8 cellular contexts compared by ENCODE assay signal in the genomic region with DNA sequence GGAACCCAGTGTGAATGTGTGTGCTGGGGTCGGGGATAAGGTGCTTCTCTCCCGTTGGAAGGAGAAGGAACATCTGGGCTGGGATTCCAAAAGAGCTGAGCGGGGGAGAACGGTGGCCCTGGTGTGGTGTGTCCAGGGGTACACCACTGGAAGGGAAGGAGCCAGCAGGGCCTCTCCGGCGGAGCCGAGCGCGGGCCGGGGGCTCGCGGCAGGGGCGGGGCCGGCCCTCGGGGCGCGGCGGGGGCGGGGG. TPM values are rescaled to one million over a fixed set of nuclear protein-coding genes. Genes with fewer than 3 reads are reported as not detected.
DNase-seq lines count a peak whose midpoint lies in the region; ATAC-seq, FAIRE-seq and TF ChIP-seq lines count a peak whose summit lies in the region.

No MANE protein-coding gene starts in this region.

- peak overlapping the region; percentile 54 for H3K9ac ChIP-seq in mesenchymal stem cell (ENCODE audit: low read length)

- peak overlapping the region; percentile 76 for H3K4me3 Mint-ChIP-seq in activated naive CD8-positive, alpha-beta T cell treated with anti-CD3 and anti-CD28 coated beads, Interleukin-2, amount 50 U/mL, for 24 hours

- no peak overlapping the region for H2BK120ac ChIP-seq in mesenchymal stem cell (ENCODE audit: low read depth, low read length)

- H3K4me1 Mint-ChIP-seq in activated naive CD8-positive, alpha-beta T cell treated with anti-CD3 and anti-CD28 coated beads, Interleukin-2, amount 50 U/mL, for 24 hours = peaks cover 23% of the 10 kb centered on the region

- no peaks in the 10 kb centered on the region for H3K9me3 Mint-ChIP-seq in activated naive CD8-positive, alpha-beta T cell treated with anti-CD3 and anti-CD28 coated beads, Interleukin-2, amount 50 U/mL, for 24 hours

- 3% methylated on average over 13 of the region's 19 CpGs for WGBS in mesenchymal stem cell

- peaks cover 4% of the 10 kb centered on the region for H3K27me3 Mint-ChIP-seq in activated naive CD8-positive, alpha-beta T cell treated with anti-CD3 and anti-CD28 coated beads, Interleukin-2, amount 50 U/mL, for 24 hours

- peak overlapping the region; percentile 25 for H3K4me3 ChIP-seq in H7 (ENCODE audit: insufficient read depth, low read depth, low read length)
- peak overlapping the region; percentile 70 to 83 for H3K4me3 ChIP-seq in mesenchymal stem cell (ENCODE audit: insufficient read depth in 1 of 2, low read depth in 1 of 2, low read length in 2 of 2)

- H2AK5ac ChIP-seq in mesenchymal stem cell (ENCODE audit: low read length, severe bottlenecking) = no peak overlapping the region

- H3K4ac ChIP-seq in mesenchymal stem cell (ENCODE audit: low read depth in 1 of 2, low read length in 2 of 2) = no peak overlapping the region

- H3K14ac ChIP-seq in mesenchymal stem cell (ENCODE audit: low read length in 2 of 2) = no peak overlapping the region

- H4K8ac ChIP-seq in mesenchymal stem cell (ENCODE audit: low read length) = peak overlapping the region; percentile 87

- H2AFZ ChIP-seq in mesenchymal stem cell (ENCODE audit: low read depth, low read length) = peak overlapping the region; percentile 8

- no peak overlapping the region for H2BK5ac ChIP-seq in mesenchymal stem cell (ENCODE audit: low read depth, low read length, poor library complexity, severe bottlenecking)

- peaks cover 24% of the 10 kb centered on the region for H3K79me1 ChIP-seq in mesenchymal stem cell (replicated peaks; ENCODE audit: low read length, poor library complexity, severe bottlenecking)

- H3K9me3 ChIP-seq in mesenchymal stem cell (ENCODE audit: control insufficient read depth, low read length) = no peaks in the 10 kb centered on the region

- no peak overlapping the region for H3K23ac ChIP-seq in mesenchymal stem cell (ENCODE audit: low read length in 2 of 2)

- H3K27ac Mint-ChIP-seq in activated naive CD8-positive, alpha-beta T cell treated with anti-CD3 and anti-CD28 coated beads, Interleukin-2, amount 50 U/mL, for 24 hours = peak overlapping the region; percentile 83

- peak overlapping the region; percentile 71 for H3K4me2 ChIP-seq in mesenchymal stem cell (ENCODE audit: low read length, poor library complexity, severe bottlenecking)

- peaks cover 2% of the 10 kb centered on the region; the same call in 1 of the 2 replicates for H3K27me3 ChIP-seq in H7 (ENCODE audit: control insufficient read depth, insufficient read depth, low read length)
- H3K27me3 ChIP-seq in mesenchymal stem cell (ENCODE audit: control insufficient read depth in 1 of 2, insufficient read depth in 1 of 2, low read length in 2 of 2) = peaks cover 9 to 17% of the 10 kb centered on the region in 2 experiments

- DNase-seq in H7 = no peak
- no peak for DNase-seq in activated naive CD8-positive, alpha-beta T cell treated with anti-CD3 and anti-CD28 coated beads, Interleukin-2, amount 50 U/mL, for 24 hours
- DNase-seq in mesenchymal stem cell = no peak
- no peak for DNase-seq in HTR-8/SVneo (ENCODE audit: insufficient read length, low spot score)
- DNase-seq in T1000 (lab: John Stamatoyannopoulos, UW) = no peak
- no peak for DNase-seq in activated effector memory CD4-positive, alpha-beta T cell treated with anti-CD3 and anti-CD28 coated beads, Interleukin-2, amount 50 U/mL, for 16 hours
- DNase-seq in NAMALWA (ENCODE audit: low spot score) = no peak

- H2BK15ac ChIP-seq in mesenchymal stem cell (ENCODE audit: low read depth, poor library complexity, severe bottlenecking) = no peak overlapping the region

- peak overlapping the region; percentile 65 for H3K27ac ChIP-seq in 22Rv1
- no peak overlapping the region for H3K27ac ChIP-seq in mesenchymal stem cell (ENCODE audit: low read length, poor library complexity, severe bottlenecking)

- peaks cover 30% of the 10 kb centered on the region for H3K4me1 ChIP-seq in mesenchymal stem cell (ENCODE audit: control insufficient read depth, insufficient read depth, low read depth, low read length)

- peak overlapping the region; percentile 11 to 18 for H3K18ac ChIP-seq in mesenchymal stem cell (ENCODE audit: low read depth in 1 of 2, low read length in 2 of 2)

- ATAC-seq in activated naive CD8-positive, alpha-beta T cell treated with anti-CD3 and anti-CD28 coated beads, Interleukin-2, amount 50 U/mL, for 24 hours = peak; percentile 50

- H3K36me3 ChIP-seq in H7 (replicated peaks; ENCODE audit: control insufficient read depth, insufficient read depth, low read length) = no peaks in the 10 kb centered on the region; the same call in 1 of the 2 replicates
- no peaks in the 10 kb centered on the region for H3K36me3 ChIP-seq in mesenchymal stem cell (ENCODE audit: control insufficient read depth in 1 of 2, insufficient read depth in 2 of 2, low read depth in 1 of 2, low read length in 2 of 2)

- TF ChIP-seq CTCF in 22Rv1 (IDR thresholded peaks at IDR 0.05) = no peak

- H4K91ac ChIP-seq in mesenchymal stem cell (ENCODE audit: low read length) = no peak overlapping the region

- FAIRE-seq in HTR-8/SVneo (lab: Jason Lieb, UNC) = no peak

- H3K36me3 Mint-ChIP-seq in activated naive CD8-positive, alpha-beta T cell treated with anti-CD3 and anti-CD28 coated beads, Interleukin-2, amount 50 U/mL, for 24 hours (ENCODE audit: low read depth) = no peaks in the 10 kb centered on the region

- no peak overlapping the region for H2BK12ac ChIP-seq in mesenchymal stem cell (ENCODE audit: low read length in 2 of 2)

RNA-seq across cellular contexts. Expression of gene RPS6KA1, which starts 0.2 kb away (rescaled TPM):
- 101 and 121 TPM in 2 replicates for total RNA-seq in H7 (2014; rRNA removed; shearing (Covaris generic))
- polyA plus RNA-seq in mesenchymal stem cell (2013, experiment 1 of 2) = 5.6 TPM
- polyA plus RNA-seq in mesenchymal stem cell (2013, experiment 2 of 2) = 6.8 TPM

RNA-seq across cellular contexts. Expression of gene HMGN2, which starts 57.1 kb away (rescaled TPM):
- total RNA-seq in H7 (2014; rRNA removed; shearing (Covaris generic)) = 488 and 543 TPM in 2 replicates
- polyA plus RNA-seq in mesenchymal stem cell (2013, experiment 1 of 2) = 370 TPM
- polyA plus RNA-seq in mesenchymal stem cell (2013, experiment 2 of 2) = 378 TPM
